29 cellular contexts compared by ENCODE assay signal in the genomic region with DNA sequence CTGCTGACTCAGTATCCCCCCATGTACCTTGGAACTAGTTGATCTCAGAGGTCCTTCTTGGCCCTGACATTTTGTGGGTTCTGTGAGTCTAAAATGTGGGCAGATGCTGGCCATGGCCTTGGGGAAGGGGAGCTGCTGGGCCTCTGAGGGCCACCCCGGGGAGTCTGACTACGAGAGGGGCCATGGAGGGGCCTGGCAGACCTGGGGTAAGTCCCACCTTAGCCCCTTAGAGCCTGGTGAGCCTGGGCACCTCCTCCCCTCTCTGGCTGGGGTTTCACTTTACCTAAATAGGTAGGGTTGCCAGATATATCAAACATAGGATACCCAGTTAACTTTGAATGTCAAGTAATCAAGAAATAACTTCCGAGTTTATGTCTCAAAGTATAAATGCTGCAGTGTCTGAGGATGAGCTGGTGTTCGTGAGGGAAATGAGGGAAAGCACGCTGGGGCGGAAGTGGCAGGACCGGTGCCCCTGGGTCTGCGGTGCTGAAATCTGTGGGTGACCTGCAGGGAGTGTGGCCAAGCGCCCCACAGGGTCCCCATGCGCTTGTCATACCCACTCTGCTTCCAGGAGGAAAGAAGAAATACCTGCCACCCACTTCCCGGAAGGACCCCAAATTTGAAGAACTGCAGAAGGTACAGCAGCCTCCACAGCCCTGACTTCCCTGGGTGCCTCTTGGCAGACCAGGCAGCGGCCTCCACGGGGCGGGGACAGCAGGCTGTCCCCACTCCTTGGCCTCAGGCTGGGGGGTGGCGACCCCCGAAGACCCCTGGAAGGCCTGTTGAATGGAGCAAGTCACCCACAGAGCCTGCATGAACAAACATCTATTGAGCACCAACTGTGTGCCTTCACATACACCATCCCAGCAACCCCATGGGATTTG. TPM values are rescaled to one million over a fixed set of nuclear protein-coding genes. Genes with fewer than 3 reads are reported as not detected.
DNase-seq lines count a peak whose midpoint lies in the region; ATAC-seq and TF ChIP-seq lines count a peak whose summit lies in the region.
"Had no signal": no experiment of that assay in that cellular context is flagged by ENCODE, and none has a peak within 500 bp of the region (broad histone marks: within the 10 kb centered on the region; RNA-seq: fewer than 3 reads in every experiment).

No MANE protein-coding gene starts in this region.

- peaks cover 24% of the 10 kb centered on the region for H3K4me1 ChIP-seq in CD4-positive, CD25-positive, alpha-beta regulatory T cell (ENCODE audit: control insufficient read depth, insufficient read depth, low read length, poor library complexity, severe bottlenecking)
- H3K4me1 ChIP-seq: adrenal gland, body of pancreas, gastroesophageal sphincter, pancreas had no signal

- H3K27me3 Mint-ChIP-seq in CD4-positive, CD25-positive, alpha-beta regulatory T cell, result no peaks in the 10 kb centered on the region
- H3K27me3 Mint-ChIP-seq in activated T-helper 1 cell treated with anti-CD3 and anti-CD28 coated beads, Interleukin-12 subunit alpha, Interleukin-12 subunit beta, Interleukin-2, Interleukin-4 antibody, amounts not matched to agents 30 ng/mL and 10 ng/mL and 1 ng/mL, durations not matched to agents 14 hours and 24 hours and 36 hours (ENCODE audit: insufficient read depth), result no peaks in the 10 kb centered on the region
- peaks cover 2% of the 10 kb centered on the region for H3K27me3 Mint-ChIP-seq in nephron progenitor cell (ENCODE audit: low read depth, poor library complexity)
- H3K27me3 Mint-ChIP-seq: naive B cell had no signal

- H3K9me3 ChIP-seq in CD4-positive, CD25-positive, alpha-beta regulatory T cell (ENCODE audit: control insufficient read depth in 2 of 2, low read length in 2 of 2), result no peaks in the 10 kb centered on the region
- H3K9me3 ChIP-seq: adrenal gland, body of pancreas, gastroesophageal sphincter, pancreas had no signal

- H3K36me3 ChIP-seq in CD4-positive, CD25-positive, alpha-beta regulatory T cell (ENCODE audit: control insufficient read depth, insufficient read depth, low read length), result peaks cover 11% of the 10 kb centered on the region
- H3K36me3 ChIP-seq: adrenal gland, gastroesophageal sphincter, pancreas, WERI-Rb-1 had no signal

- H3K4me1 Mint-ChIP-seq in CD4-positive, CD25-positive, alpha-beta regulatory T cell, result peaks cover 0 to 34% (median 17%) of the 10 kb centered on the region in 4 donors
- peaks cover 14% of the 10 kb centered on the region for H3K4me1 Mint-ChIP-seq in activated T-helper 1 cell treated with anti-CD3 and anti-CD28 coated beads, Interleukin-12 subunit alpha, Interleukin-12 subunit beta, Interleukin-2, Interleukin-4 antibody, amounts not matched to agents 30 ng/mL and 10 ng/mL and 1 ng/mL, durations not matched to agents 14 hours and 24 hours and 36 hours (ENCODE audit: low read depth)
- peaks cover 17% of the 10 kb centered on the region for H3K4me1 Mint-ChIP-seq in nephron progenitor cell
- H3K4me1 Mint-ChIP-seq: mesothelial cell of epicardium had no signal

- DNase-seq in CD4-positive, CD25-positive, alpha-beta regulatory T cell, result no peak
- DNase-seq in activated T-helper 1 cell treated with anti-CD3 and anti-CD28 coated beads, Interleukin-12 subunit alpha, Interleukin-12 subunit beta, Interleukin-2, Interleukin-4 antibody, amounts not matched to agents 30 ng/mL and 10 ng/mL and 1 ng/mL, durations not matched to agents 14 hours and 24 hours and 36 hours (ENCODE audit: low spot score), result no peak
- no peak for DNase-seq in nephron progenitor cell
- DNase-seq in DMS53 (lab: John Stamatoyannopoulos, UW), result no peak
- DNase-seq: activated CD8-positive, alpha-beta memory T cell treated with anti-CD3 and anti-CD28 coated beads, Interleukin-2, amount 50 U/mL, for 48 hours; adrenal gland; cerebellar nuclear complex; H7; hippocampal formation; naive B cell; NCI-H1048; NCI-H1694 treated with DMSO at 0.1 percent for 48 hours; NCI-H2171 treated with DMSO at 0.1 percent for 48 hours; NCI-H526; NK-92 treated with Interleukin-12 subunit alpha and Interleukin-12 subunit beta, amount 100 ng/mL, for 24 hours; SHP77; T-helper 9 cell had no signal

- H3K27ac ChIP-seq in C4-2B, result peak overlapping the region; percentile 38
- no peak overlapping the region for H3K27ac ChIP-seq in CD4-positive, CD25-positive, alpha-beta regulatory T cell (ENCODE audit: insufficient read depth, low read length, poor library complexity, severe bottlenecking)
- H3K27ac ChIP-seq: adrenal gland, body of pancreas, gastroesophageal sphincter, pancreas, WERI-Rb-1 had no signal

- H3K27me3 ChIP-seq in CD4-positive, CD25-positive, alpha-beta regulatory T cell (ENCODE audit: control insufficient read depth, insufficient read depth, low read length), result no peaks in the 10 kb centered on the region
- H3K27me3 ChIP-seq: adrenal gland, pancreas had no signal

- TF ChIP-seq CTCF in C4-2B (conservative IDR thresholded peaks at IDR 0.05), result no peak
- TF ChIP-seq CTCF in nephron progenitor cell (IDR thresholded peaks at IDR 0.05), result no peak

- H3K9me3 Mint-ChIP-seq in CD4-positive, CD25-positive, alpha-beta regulatory T cell, result no peaks in the 10 kb centered on the region
- H3K9me3 Mint-ChIP-seq in activated T-helper 1 cell treated with anti-CD3 and anti-CD28 coated beads, Interleukin-12 subunit alpha, Interleukin-12 subunit beta, Interleukin-2, Interleukin-4 antibody, amounts not matched to agents 30 ng/mL and 10 ng/mL and 1 ng/mL, durations not matched to agents 14 hours and 24 hours and 36 hours, result no peaks in the 10 kb centered on the region
- H3K9me3 Mint-ChIP-seq in nephron progenitor cell, result no peaks in the 10 kb centered on the region
- H3K9me3 Mint-ChIP-seq: mesothelial cell of epicardium, naive B cell had no signal

- peaks cover 4% of the 10 kb centered on the region for H3K36me3 Mint-ChIP-seq in CD4-positive, CD25-positive, alpha-beta regulatory T cell
- peaks cover 18% of the 10 kb centered on the region for H3K36me3 Mint-ChIP-seq in activated T-helper 1 cell treated with anti-CD3 and anti-CD28 coated beads, Interleukin-12 subunit alpha, Interleukin-12 subunit beta, Interleukin-2, Interleukin-4 antibody, amounts not matched to agents 30 ng/mL and 10 ng/mL and 1 ng/mL, durations not matched to agents 14 hours and 24 hours and 36 hours (ENCODE audit: low read depth)
- H3K36me3 Mint-ChIP-seq in nephron progenitor cell (ENCODE audit: low read depth), result no peaks in the 10 kb centered on the region
- H3K36me3 Mint-ChIP-seq: mesothelial cell of epicardium had no signal

- peak overlapping the region in 3 of 4 donors; percentile 28 to 76 (median 44) for H3K4me3 Mint-ChIP-seq in CD4-positive, CD25-positive, alpha-beta regulatory T cell
- peak overlapping the region; percentile 69 for H3K4me3 Mint-ChIP-seq in activated T-helper 1 cell treated with anti-CD3 and anti-CD28 coated beads, Interleukin-12 subunit alpha, Interleukin-12 subunit beta, Interleukin-2, Interleukin-4 antibody, amounts not matched to agents 30 ng/mL and 10 ng/mL and 1 ng/mL, durations not matched to agents 14 hours and 24 hours and 36 hours
- H3K4me3 Mint-ChIP-seq in nephron progenitor cell, result no peak overlapping the region
- H3K4me3 Mint-ChIP-seq: mesothelial cell of epicardium had no signal

- H3K4me3 ChIP-seq in CD4-positive, CD25-positive, alpha-beta regulatory T cell (ENCODE audit: low read depth, low read length), result no peak overlapping the region
- H3K4me3 ChIP-seq: adrenal gland, body of pancreas, gastroesophageal sphincter, pancreas, smooth muscle cell had no signal

- intact Hi-C loops in activated T-helper 1 cell treated with anti-CD3 and anti-CD28 coated beads, Interleukin-12 subunit alpha, Interleukin-12 subunit beta, Interleukin-2, Interleukin-4 antibody, amounts not matched to agents 30 ng/mL and 10 ng/mL and 1 ng/mL, durations not matched to agents 14 hours and 24 hours and 36 hours (cut with micrococcal nuclease), result loop anchor here (10.0 kb wide), 1 partner anchor 161 kb away; the partner anchor contains the start of gene PARVB

- H3K27ac Mint-ChIP-seq in CD4-positive, CD25-positive, alpha-beta regulatory T cell, result peak overlapping the region; percentile 57 to 90 (median 64)
- no peak overlapping the region for H3K27ac Mint-ChIP-seq in activated T-helper 1 cell treated with anti-CD3 and anti-CD28 coated beads, Interleukin-12 subunit alpha, Interleukin-12 subunit beta, Interleukin-2, Interleukin-4 antibody, amounts not matched to agents 30 ng/mL and 10 ng/mL and 1 ng/mL, durations not matched to agents 14 hours and 24 hours and 36 hours
- peak overlapping the region; percentile 27 for H3K27ac Mint-ChIP-seq in nephron progenitor cell
- H3K27ac Mint-ChIP-seq: mesothelial cell of epicardium had no signal

- ATAC-seq in CD4-positive, CD25-positive, alpha-beta regulatory T cell (ENCODE audit: low read depth in 2 of 2), result no peak
- ATAC-seq in GM19455 (IDR thresholded peaks at IDR 0.05; ENCODE audit: unreplicated experiment) (no peak), GM21619 (IDR thresholded peaks at IDR 0.05; ENCODE audit: unreplicated experiment) (no peak)
- ATAC-seq: body of pancreas, gastroesophageal sphincter, left lobe of liver, pancreas had no signal

RNA-seq across cellular contexts. Expression of gene PARVG, which starts 4.8 kb away (rescaled TPM):
- 132 TPM for total RNA-seq in CD4-positive, CD25-positive, alpha-beta regulatory T cell
- 10 to 100 TPM; 40.3 to 57.9 (median 45.7) TPM for polyA plus RNA-seq in CD4-positive, CD25-positive, alpha-beta regulatory T cell
- total RNA-seq in activated T-helper 1 cell treated with anti-CD3 and anti-CD28 coated beads, Interleukin-12 subunit alpha, Interleukin-12 subunit beta, Interleukin-2, Interleukin-4 antibody, amounts not matched to agents 30 ng/mL and 10 ng/mL and 1 ng/mL, durations not matched to agents 14 hours and 24 hours and 36 hours, result 50.6 and 52.8 TPM in 2 replicates
- total RNA-seq: fibroblast of lung had no signal
- polyA plus RNA-seq: endothelial cell of umbilical vein, fibroblast of lung, smooth muscle cell had no signal
